Comparison of ENCODE assay signal across 16 cellular contexts in the genomic region with DNA sequence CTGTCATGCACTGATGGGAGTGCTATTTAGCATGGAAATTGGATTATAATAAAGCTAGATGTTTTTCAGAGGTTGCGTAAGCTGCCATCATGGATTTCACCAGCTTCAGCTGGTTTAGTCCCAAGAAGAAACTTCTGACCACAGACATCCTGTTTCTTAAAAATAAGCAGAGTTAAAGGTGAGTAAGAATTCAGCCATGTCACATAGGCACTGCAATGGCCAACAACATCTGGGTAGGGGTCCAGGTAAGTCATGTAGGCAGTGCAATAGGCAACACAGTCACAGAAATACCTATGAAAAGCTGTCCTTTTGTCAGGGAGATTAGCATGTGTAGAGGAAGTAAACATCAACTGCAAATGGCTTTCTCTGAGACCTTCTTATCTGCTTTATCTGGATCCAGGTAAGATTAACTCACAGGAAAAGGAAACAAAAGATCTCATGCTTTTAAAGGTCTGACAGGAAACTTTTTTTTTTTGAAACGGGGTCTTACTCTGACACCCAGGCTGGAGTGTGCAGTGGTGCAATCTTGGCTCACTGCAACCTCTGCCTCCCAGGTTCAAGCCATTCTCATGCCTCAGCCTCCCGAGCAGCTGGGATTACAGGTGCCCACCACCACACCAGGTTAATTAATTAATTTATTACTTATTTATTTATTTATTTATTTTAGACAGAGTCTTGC. TPM values are rescaled to one million over a fixed set of nuclear protein-coding genes. Genes with fewer than 3 reads are reported as not detected.
DNase-seq lines count a peak whose midpoint lies in the region; ATAC-seq and TF ChIP-seq lines count a peak whose summit lies in the region.
"Not testable (repeated sequence)": the region's sequence is repeated elsewhere in the genome, so short reads cannot be mapped to it uniquely, and the experiment has no call there.
"Had no signal": no experiment of that assay in that cellular context is flagged by ENCODE, and none has a peak within 500 bp of the region (broad histone marks: within the 10 kb centered on the region; RNA-seq: fewer than 3 reads in every experiment).

No MANE protein-coding gene starts in this region.

- not testable (repeated sequence) for H3K27me3 Mint-ChIP-seq in CD4-positive, alpha-beta memory T cell; T-helper 1 cell treated with Interleukin-12 subunit alpha and Interleukin-12 subunit beta and Interleukin-4 antibody, amounts not matched to agents 30 μg/mL and 1 μg/mL, for 36 hours (ENCODE audit: low read depth); activated CD4-positive, alpha-beta T cell treated with anti-CD3 and anti-CD28 coated beads, Interleukin-2, amount 10 ng/mL, durations not matched to agents 7 days and 5 days; activated T-cell treated with anti-CD3 and anti-CD28 coated beads, Interleukin-2, amount 50 U/mL, for 24 hours; activated naive CD4-positive, alpha-beta T cell treated with anti-CD3 and anti-CD28 coated beads, Interleukin-2, amount 50 U/mL, for 24 hours; effector memory CD8-positive, alpha-beta T cell

- ATAC-seq in effector memory CD8-positive, alpha-beta T cell (replicated peaks) = peak; percentile 17
- ATAC-seq in upper lobe of right lung = peak; percentile 32

- H3K4me1 ChIP-seq in CD4-positive, alpha-beta memory T cell (ENCODE audit: insufficient read depth, low read length); upper lobe of right lung: not testable (repeated sequence)
- H3K4me1 ChIP-seq in neutrophil (ENCODE audit: control insufficient read depth in 1 of 2, insufficient read depth in 1 of 2, low read depth in 1 of 2, low read length in 1 of 2) = peaks cover 4 to 17% of the 10 kb centered on the region in 2 experiments

- peak overlapping the region; percentile 81 to 94 (median 91) for H3K27ac Mint-ChIP-seq in CD4-positive, alpha-beta memory T cell
- peak overlapping the region; percentile 74 for H3K27ac Mint-ChIP-seq in T-helper 1 cell treated with Interleukin-12 subunit alpha and Interleukin-12 subunit beta and Interleukin-4 antibody, amounts not matched to agents 30 μg/mL and 1 μg/mL, for 36 hours
- H3K27ac Mint-ChIP-seq in activated CD4-positive, alpha-beta T cell treated with anti-CD3 and anti-CD28 coated beads, Interleukin-2, amount 10 ng/mL, durations not matched to agents 7 days and 5 days = peak overlapping the region; percentile 81
- H3K27ac Mint-ChIP-seq in activated T-cell treated with anti-CD3 and anti-CD28 coated beads, Interleukin-2, amount 50 U/mL, for 24 hours = peak overlapping the region; percentile 74
- peak overlapping the region; percentile 17 for H3K27ac Mint-ChIP-seq in activated naive CD4-positive, alpha-beta T cell treated with anti-CD3 and anti-CD28 coated beads, Interleukin-2, amount 50 U/mL, for 24 hours
- not testable (repeated sequence) for H3K27ac Mint-ChIP-seq in effector memory CD8-positive, alpha-beta T cell

- not testable (repeated sequence) for H3K9me3 ChIP-seq in CD4-positive, alpha-beta memory T cell (ENCODE audit: control insufficient read depth in 1 of 2, low read length in 2 of 2); neutrophil; upper lobe of right lung

- H3K36me3 ChIP-seq in CD4-positive, alpha-beta memory T cell (ENCODE audit: insufficient read depth, low read length); neutrophil; upper lobe of right lung: not testable (repeated sequence)

- H3K4me1 Mint-ChIP-seq in CD4-positive, alpha-beta memory T cell = peaks cover 11 to 35% (median 15%) of the 10 kb centered on the region in 4 donors
- peaks cover 15% of the 10 kb centered on the region for H3K4me1 Mint-ChIP-seq in T-helper 1 cell treated with Interleukin-12 subunit alpha and Interleukin-12 subunit beta and Interleukin-4 antibody, amounts not matched to agents 30 μg/mL and 1 μg/mL, for 36 hours (ENCODE audit: low read depth)
- peaks cover 27% of the 10 kb centered on the region for H3K4me1 Mint-ChIP-seq in activated CD4-positive, alpha-beta T cell treated with anti-CD3 and anti-CD28 coated beads, Interleukin-2, amount 10 ng/mL, durations not matched to agents 7 days and 5 days
- H3K4me1 Mint-ChIP-seq in activated T-cell treated with anti-CD3 and anti-CD28 coated beads, Interleukin-2, amount 50 U/mL, for 24 hours (ENCODE audit: low read depth) = peaks cover 25% of the 10 kb centered on the region
- peaks cover 29% of the 10 kb centered on the region for H3K4me1 Mint-ChIP-seq in activated naive CD4-positive, alpha-beta T cell treated with anti-CD3 and anti-CD28 coated beads, Interleukin-2, amount 50 U/mL, for 24 hours
- peaks cover 14 to 16% of the 10 kb centered on the region in 2 donors for H3K4me1 Mint-ChIP-seq in effector memory CD8-positive, alpha-beta T cell (ENCODE audit: low read depth in 2 of 2)

- CTCF ChIA-PET in CD4-positive, alpha-beta memory T cell (lab: Charles Lee; ENCODE audit: partially characterized antibody); activated CD4-positive, alpha-beta T cell treated with anti-CD3 and anti-CD28 coated beads, Interleukin-2, amount 10 ng/mL, durations not matched to agents 7 days and 5 days (lab: Charles Lee): not testable (repeated sequence)

- intact Hi-C loops in CD4-positive, alpha-beta memory T cell (cut with micrococcal nuclease); upper lobe of right lung (cut with DNase I): not testable (repeated sequence)

- not testable (repeated sequence) for H3K27ac ChIP-seq in CD4-positive, alpha-beta memory T cell (ENCODE audit: low read depth, low read length); upper lobe of right lung
- peak overlapping the region; percentile 52 for H3K27ac ChIP-seq in neutrophil

- not testable (repeated sequence) for H3K9me3 Mint-ChIP-seq in CD4-positive, alpha-beta memory T cell; T-helper 1 cell treated with Interleukin-12 subunit alpha and Interleukin-12 subunit beta and Interleukin-4 antibody, amounts not matched to agents 30 μg/mL and 1 μg/mL, for 36 hours; activated CD4-positive, alpha-beta T cell treated with anti-CD3 and anti-CD28 coated beads, Interleukin-2, amount 10 ng/mL, durations not matched to agents 7 days and 5 days; activated T-cell treated with anti-CD3 and anti-CD28 coated beads, Interleukin-2, amount 50 U/mL, for 24 hours; activated naive CD4-positive, alpha-beta T cell treated with anti-CD3 and anti-CD28 coated beads, Interleukin-2, amount 50 U/mL, for 24 hours; effector memory CD8-positive, alpha-beta T cell

- H3K4me3 ChIP-seq in CD4-positive, alpha-beta memory T cell (ENCODE audit: low read length in 2 of 2); neutrophil (ENCODE audit: low read depth in 1 of 2, low read length in 1 of 2); upper lobe of right lung: not testable (repeated sequence)

- DNase-seq in CD4-positive, alpha-beta memory T cell = peak in 4 of 5 donors; percentile 32 to 47 (median 38)
- not testable (repeated sequence) for DNase-seq in activated CD4-positive, alpha-beta T cell treated with anti-CD3 and anti-CD28 coated beads, Interleukin-2, amount 10 ng/mL, durations not matched to agents 7 days and 5 days; activated T-cell treated with anti-CD3 and anti-CD28 coated beads, Interleukin-2, amount 50 U/mL, for 24 hours; effector memory CD8-positive, alpha-beta T cell; upper lobe of right lung

- peak overlapping the region in 7 of 8 donors; percentile 39 to 73 (median 58) for H3K4me3 Mint-ChIP-seq in CD4-positive, alpha-beta memory T cell
- H3K4me3 Mint-ChIP-seq in T-helper 1 cell treated with Interleukin-12 subunit alpha and Interleukin-12 subunit beta and Interleukin-4 antibody, amounts not matched to agents 30 μg/mL and 1 μg/mL, for 36 hours; activated T-cell treated with anti-CD3 and anti-CD28 coated beads, Interleukin-2, amount 50 U/mL, for 24 hours; activated naive CD4-positive, alpha-beta T cell treated with anti-CD3 and anti-CD28 coated beads, Interleukin-2, amount 50 U/mL, for 24 hours; effector memory CD8-positive, alpha-beta T cell: not testable (repeated sequence)
- H3K4me3 Mint-ChIP-seq in activated CD4-positive, alpha-beta T cell treated with anti-CD3 and anti-CD28 coated beads, Interleukin-2, amount 10 ng/mL, durations not matched to agents 7 days and 5 days = peak overlapping the region; percentile 54

- not testable (repeated sequence) for H3K27me3 ChIP-seq in CD4-positive, alpha-beta memory T cell (ENCODE audit: insufficient read depth, low read length); neutrophil; upper lobe of right lung

- POLR2A ChIA-PET in CD4-positive, alpha-beta memory T cell (lab: Charles Lee; ENCODE audit: partially characterized antibody); activated CD4-positive, alpha-beta T cell treated with anti-CD3 and anti-CD28 coated beads, Interleukin-2, amount 10 ng/mL, durations not matched to agents 7 days and 5 days (lab: Charles Lee): not testable (repeated sequence)

- TF ChIP-seq CTCF in neutrophil (IDR thresholded peaks at IDR 0.05); upper lobe of right lung (IDR thresholded peaks at IDR 0.05): not testable (repeated sequence)

- H3K36me3 Mint-ChIP-seq in CD4-positive, alpha-beta memory T cell; T-helper 1 cell treated with Interleukin-12 subunit alpha and Interleukin-12 subunit beta and Interleukin-4 antibody, amounts not matched to agents 30 μg/mL and 1 μg/mL, for 36 hours (ENCODE audit: low read depth); activated CD4-positive, alpha-beta T cell treated with anti-CD3 and anti-CD28 coated beads, Interleukin-2, amount 10 ng/mL, durations not matched to agents 7 days and 5 days (ENCODE audit: low read depth); activated T-cell treated with anti-CD3 and anti-CD28 coated beads, Interleukin-2, amount 50 U/mL, for 24 hours (ENCODE audit: low read depth); activated naive CD4-positive, alpha-beta T cell treated with anti-CD3 and anti-CD28 coated beads, Interleukin-2, amount 50 U/mL, for 24 hours: not testable (repeated sequence)
- peaks cover 10% of the 10 kb centered on the region for H3K36me3 Mint-ChIP-seq in effector memory CD8-positive, alpha-beta T cell (ENCODE audit: insufficient read depth)

RNA-seq across cellular contexts. Expression of a gene that starts 48.0 kb away (rescaled TPM):
- total RNA-seq in CD4-positive, alpha-beta memory T cell = under 1 TPM; 0.73 to 0.80 TPM
- not detected for polyA plus RNA-seq in CD4-positive, alpha-beta memory T cell
- not detected for total RNA-seq in activated CD4-positive, alpha-beta T cell treated with anti-CD3 and anti-CD28 coated beads, Interleukin-2, amount 10 ng/mL, durations not matched to agents 7 days and 5 days
- not detected for total RNA-seq in upper lobe of right lung
- total RNA-seq: A172, GM23338, H9, HT-29, PC-9, Right ventricle myocardium inferior, RPMI7951 had no signal
- polyA plus RNA-seq: BJ, GM23338 had no signal
